ENCODE assay signal across 10 cellular contexts in the genomic region with DNA sequence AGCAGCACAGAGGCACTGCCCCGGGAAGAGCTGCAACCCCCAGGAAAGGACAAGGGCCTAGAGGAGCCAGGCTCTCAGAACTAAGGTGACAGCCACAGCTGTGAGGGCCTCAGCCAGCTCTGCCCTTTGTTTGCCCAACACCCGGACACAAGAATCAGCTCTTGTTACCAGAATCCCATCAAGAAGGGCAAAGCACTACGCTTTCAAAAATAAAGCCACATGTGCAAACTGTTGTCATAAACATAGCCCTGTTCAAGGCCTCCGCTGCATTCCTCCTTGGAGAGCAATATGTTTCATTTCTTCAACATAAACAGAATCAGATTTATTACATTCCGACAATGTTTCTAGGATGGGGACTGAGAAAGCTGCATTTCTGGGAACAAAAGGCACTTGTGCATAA.
DNase-seq lines count a peak whose midpoint lies in the region; ATAC-seq and TF ChIP-seq lines count a peak whose summit lies in the region.
"Had no signal": no experiment of that assay in that cellular context is flagged by ENCODE, and none has a peak within 500 bp of the region (broad histone marks: within the 10 kb centered on the region; RNA-seq: fewer than 3 reads in every experiment).

No MANE protein-coding gene starts in this region.

- H3K4me1 Mint-ChIP-seq in MCF 10A (ENCODE audit: insufficient read depth, unreplicated experiment), result peaks cover 8% of the 10 kb centered on the region
- peaks cover 56 to 65% of the 10 kb centered on the region in 2 donors for H3K4me1 Mint-ChIP-seq in natural killer cell treated with Interleukin-12 subunit alpha and Interleukin-12 subunit beta and Interleukin-15 and Interleukin-18, amount 100 ng/mL, for 72 hours (ENCODE audit: low read depth in 2 of 2)

- H3K9me3 ChIP-seq in breast epithelium (no peaks in the 10 kb centered on the region), uterus (no peaks in the 10 kb centered on the region)
- H3K9me3 ChIP-seq: MG63 had no signal

- TF ChIP-seq POLR2A in breast epithelium (IDR thresholded peaks at IDR 0.05) (no peak), uterus (IDR thresholded peaks at IDR 0.05) (no peak)

- no TSS peak for BruUV-seq in MCF 10A (replicated peaks; lab: Mats Ljungman, UMichigan)

- peak overlapping the region; percentile 73 to 79 for H3K27ac ChIP-seq in breast epithelium
- peak overlapping the region; percentile 83 to 89 for H3K27ac ChIP-seq in uterus

- no peaks in the 10 kb centered on the region for H3K36me3 ChIP-seq in breast epithelium
- no peaks in the 10 kb centered on the region for H3K36me3 ChIP-seq in uterus
- H3K36me3 ChIP-seq: MG63 had no signal

- peak overlapping the region in 1 of 3 donors; percentile 23 for H3K4me3 ChIP-seq in breast epithelium
- peak overlapping the region in 1 of 2 donors; percentile 34 for H3K4me3 ChIP-seq in uterus
- H3K4me3 ChIP-seq: MG63 had no signal

- no peaks in the 10 kb centered on the region for H3K27me3 ChIP-seq in breast epithelium
- no peaks in the 10 kb centered on the region for H3K27me3 ChIP-seq in uterus
- H3K27me3 ChIP-seq: MG63 had no signal

- no peak overlapping the region for H3K4me3 Mint-ChIP-seq in MCF 10A (ENCODE audit: unreplicated experiment)
- H3K4me3 Mint-ChIP-seq in natural killer cell treated with Interleukin-12 subunit alpha and Interleukin-12 subunit beta and Interleukin-15 and Interleukin-18, amount 100 ng/mL, for 72 hours, result no peak overlapping the region
- H3K4me3 Mint-ChIP-seq: B cell had no signal

- no peak for TF ChIP-seq CTCF in breast epithelium (IDR thresholded peaks at IDR 0.05)
- no peak for TF ChIP-seq CTCF in MCF 10A (IDR thresholded peaks at IDR 0.05; ENCODE audit: unreplicated experiment)
- TF ChIP-seq CTCF in uterus (IDR thresholded peaks at IDR 0.05), result no peak

- no peak for ATAC-seq in natural killer cell treated with Interleukin-12 subunit alpha and Interleukin-12 subunit beta and Interleukin-15 and Interleukin-18, amount 100 ng/mL, for 72 hours
- no peak for ATAC-seq in GM21515 (IDR thresholded peaks at IDR 0.05; ENCODE audit: unreplicated experiment)

- no peak for DNase-seq in breast epithelium (ENCODE audit: low spot score in 2 of 2)
- DNase-seq in MCF 10A (ENCODE audit: unreplicated experiment), result no peak
- DNase-seq in fibroblast of peridontal ligament (ENCODE audit: extremely low read depth), result peak; percentile 91
- DNase-seq in natural killer cell treated with Interleukin-12 subunit alpha and Interleukin-12 subunit beta and Interleukin-15 and Interleukin-18, amount 100 ng/mL, for 72 hours (ENCODE audit: low spot score), result no peak
- DNase-seq in uterus, result no peak
- no peak for DNase-seq in activated CD4-positive, alpha-beta T cell treated with anti-CD3 and anti-CD28 coated beads for 4 hours
- no peak for DNase-seq in SIG-M5 (lab: John Stamatoyannopoulos, UW)

- no peak overlapping the region for H3K27ac Mint-ChIP-seq in MCF 10A (ENCODE audit: low read depth, unreplicated experiment)
- peak overlapping the region; percentile 53 to 79 for H3K27ac Mint-ChIP-seq in natural killer cell treated with Interleukin-12 subunit alpha and Interleukin-12 subunit beta and Interleukin-15 and Interleukin-18, amount 100 ng/mL, for 72 hours
- H3K27ac Mint-ChIP-seq: B cell had no signal

- intact Hi-C loops in breast epithelium (cut with DNase I; ENCODE audit: low total_unique reads), result no loop called here
- intact Hi-C loops in MCF 10A (cut with micrococcal nuclease), result no loop called here
- intact Hi-C loops in uterus (cut with DNase I; ENCODE audit: low total_unique reads), result no loop called here

- H3K27me3 Mint-ChIP-seq in MCF 10A (ENCODE audit: insufficient read depth, unreplicated experiment), result no peaks in the 10 kb centered on the region
- H3K27me3 Mint-ChIP-seq in natural killer cell treated with Interleukin-12 subunit alpha and Interleukin-12 subunit beta and Interleukin-15 and Interleukin-18, amount 100 ng/mL, for 72 hours, result no peaks in the 10 kb centered on the region
- H3K27me3 Mint-ChIP-seq: B cell had no signal

- H3K36me3 Mint-ChIP-seq in MCF 10A (ENCODE audit: insufficient read depth, unreplicated experiment), result peaks cover 9% of the 10 kb centered on the region
- H3K36me3 Mint-ChIP-seq in natural killer cell treated with Interleukin-12 subunit alpha and Interleukin-12 subunit beta and Interleukin-15 and Interleukin-18, amount 100 ng/mL, for 72 hours, result no peaks in the 10 kb centered on the region

- no peaks in the 10 kb centered on the region for H3K9me3 Mint-ChIP-seq in MCF 10A (ENCODE audit: unreplicated experiment)
- H3K9me3 Mint-ChIP-seq in natural killer cell treated with Interleukin-12 subunit alpha and Interleukin-12 subunit beta and Interleukin-15 and Interleukin-18, amount 100 ng/mL, for 72 hours, result no peaks in the 10 kb centered on the region

- H3K4me1 ChIP-seq in breast epithelium, result peaks cover 0 to 22% of the 10 kb centered on the region in 2 donors
- peaks cover 15 to 23% of the 10 kb centered on the region in 2 donors for H3K4me1 ChIP-seq in uterus

- POLR2A ChIA-PET in MCF 10A (lab: Yijun Ruan, JAX), result no interaction called here

- CTCF ChIA-PET in MCF 10A (lab: Yijun Ruan, JAX), result interaction anchor here (0.8 kb wide), 1 partner anchor 82 kb away, joined by 4 read pairs; no protein-coding TSS in a partner anchor
